1 cellular context compared by ENCODE assay signal in the genomic region with DNA sequence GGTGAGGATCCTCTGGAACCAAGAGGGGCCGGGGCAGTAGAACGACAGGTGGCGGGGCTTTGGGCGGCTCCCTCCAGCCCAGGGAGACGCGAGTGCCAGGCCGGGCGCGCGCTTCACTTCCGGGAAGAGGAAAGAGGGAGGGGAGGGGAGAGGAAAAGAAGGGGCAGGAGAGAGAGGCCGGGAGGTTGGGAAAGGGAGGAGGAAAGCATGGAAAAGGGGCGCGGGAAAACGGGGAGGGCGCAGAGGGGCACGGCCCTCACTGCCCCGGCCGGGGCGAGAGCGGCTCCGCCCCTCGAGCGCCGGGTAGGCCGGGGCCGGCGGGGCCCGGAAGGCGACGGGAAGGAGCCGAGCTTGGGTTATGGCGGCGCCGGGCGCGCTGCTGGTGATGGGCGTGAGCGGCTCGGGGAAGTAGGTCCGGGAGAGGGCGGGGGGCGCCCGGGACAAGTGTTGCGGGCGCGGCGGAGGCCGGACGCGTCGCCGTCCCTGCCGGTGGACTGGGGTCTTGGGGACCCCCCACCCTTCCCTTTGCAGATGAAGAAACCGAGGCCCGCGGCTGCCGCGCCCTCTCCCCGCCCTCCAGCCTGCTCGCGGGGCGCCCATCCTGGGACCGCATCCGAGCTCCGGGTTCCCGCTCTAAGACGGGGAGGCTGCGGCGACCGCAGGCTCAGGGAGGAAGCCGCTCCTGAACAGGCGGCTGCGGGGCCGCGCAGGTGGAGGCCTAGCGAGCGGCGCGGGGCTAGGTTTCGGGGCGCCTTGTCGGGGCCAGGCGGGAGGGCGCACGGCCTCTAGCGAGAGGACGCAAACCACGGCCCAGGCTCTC.
A peak's percentile ranks its signal among the peaks of the same experiment; 100 is the strongest.
TF ChIP-seq lines count a peak whose summit lies in the region.

TSS of gene IDNK (plus strand) at position 330 of the 820 bp plus-strand sequence. CDS start at position 359, 29 bp downstream.

TF ChIP-seq in K562, 482 proteins besides CTCF, POLR2A, EP300 and RAD21 (continued from another document and continues in another):
- TF ChIP-seq, protein P1, sequence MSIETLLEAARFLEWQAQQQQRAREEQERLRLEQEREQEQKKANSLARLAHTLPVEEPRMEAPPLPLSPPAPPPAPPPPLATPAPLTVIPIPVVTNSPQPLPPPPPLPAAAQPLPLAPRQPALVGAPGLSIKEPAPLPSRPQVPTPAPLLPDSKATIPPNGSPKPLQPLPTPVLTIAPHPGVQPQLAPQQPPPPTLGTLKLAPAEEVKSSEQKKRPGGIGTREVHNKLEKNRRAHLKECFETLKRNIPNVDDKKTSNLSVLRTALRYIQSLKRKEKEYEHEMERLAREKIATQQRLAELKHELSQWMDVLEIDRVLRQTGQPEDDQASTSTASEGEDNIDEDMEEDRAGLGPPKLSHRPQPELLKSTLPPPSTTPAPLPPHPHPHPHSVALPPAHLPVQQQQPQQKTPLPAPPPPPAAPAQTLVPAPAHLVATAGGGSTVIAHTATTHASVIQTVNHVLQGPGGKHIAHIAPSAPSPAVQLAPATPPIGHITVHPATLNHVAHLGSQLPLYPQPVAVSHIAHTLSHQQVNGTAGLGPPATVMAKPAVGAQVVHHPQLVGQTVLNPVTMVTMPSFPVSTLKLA (conservative IDR thresholded peaks at IDR 0.05) = no peak
- no peak for TF ChIP-seq NR2C2 (CRISPR knock-in tag; IDR thresholded peaks at IDR 0.05)
- TF ChIP-seq NR2C2 (tag; IDR thresholded peaks at IDR 0.05) = no peak; the same call in 1 of the 2 replicates
- TF ChIP-seq CC2D1A (IDR thresholded peaks at IDR 0.05) = no peak
- TF ChIP-seq BRF2 (IDR thresholded peaks at IDR 0.05; ENCODE audit: borderline replicate concordance, insufficient read depth, insufficient read length) = no peak
- TF ChIP-seq NEUROD1 (IDR thresholded peaks at IDR 0.05; ENCODE audit: borderline replicate concordance, low read depth, low read length, partially characterized antibody) = no peak
- TF ChIP-seq ZNF77 (CRISPR knock-in tag; IDR thresholded peaks at IDR 0.05) = no peak
- no peak for TF ChIP-seq ADNP (tag; IDR thresholded peaks at IDR 0.05)
- TF ChIP-seq ZNF507 (tag; conservative IDR thresholded peaks at IDR 0.05) = no peak
- TF ChIP-seq SMARCC2 (IDR thresholded peaks at IDR 0.05; ENCODE audit: low read depth) = no peak
- no peak for TF ChIP-seq HEY1 (CRISPR knock-in tag; IDR thresholded peaks at IDR 0.05; ENCODE audit: borderline replicate concordance)
- TF ChIP-seq, protein P2, sequence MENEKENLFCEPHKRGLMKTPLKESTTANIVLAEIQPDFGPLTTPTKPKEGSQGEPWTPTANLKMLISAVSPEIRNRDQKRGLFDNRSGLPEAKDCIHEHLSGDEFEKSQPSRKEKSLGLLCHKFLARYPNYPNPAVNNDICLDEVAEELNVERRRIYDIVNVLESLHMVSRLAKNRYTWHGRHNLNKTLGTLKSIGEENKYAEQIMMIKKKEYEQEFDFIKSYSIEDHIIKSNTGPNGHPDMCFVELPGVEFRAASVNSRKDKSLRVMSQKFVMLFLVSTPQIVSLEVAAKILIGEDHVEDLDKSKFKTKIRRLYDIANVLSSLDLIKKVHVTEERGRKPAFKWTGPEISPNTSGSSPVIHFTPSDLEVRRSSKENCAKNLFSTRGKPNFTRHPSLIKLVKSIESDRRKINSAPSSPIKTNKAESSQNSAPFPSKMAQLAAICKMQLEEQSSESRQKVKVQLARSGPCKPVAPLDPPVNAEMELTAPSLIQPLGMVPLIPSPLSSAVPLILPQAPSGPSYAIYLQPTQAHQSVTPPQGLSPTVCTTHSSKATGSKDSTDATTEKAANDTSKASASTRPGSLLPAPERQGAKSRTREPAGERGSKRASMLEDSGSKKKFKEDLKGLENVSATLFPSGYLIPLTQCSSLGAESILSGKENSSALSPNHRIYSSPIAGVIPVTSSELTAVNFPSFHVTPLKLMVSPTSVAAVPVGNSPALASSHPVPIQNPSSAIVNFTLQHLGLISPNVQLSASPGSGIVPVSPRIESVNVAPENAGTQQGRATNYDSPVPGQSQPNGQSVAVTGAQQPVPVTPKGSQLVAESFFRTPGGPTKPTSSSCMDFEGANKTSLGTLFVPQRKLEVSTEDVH (IDR thresholded peaks at IDR 0.05; ENCODE audit: low read depth, partially characterized antibody) = peak; percentile 39
- no peak for TF ChIP-seq HSF4 (CRISPR knock-in tag; IDR thresholded peaks at IDR 0.05; ENCODE audit: borderline replicate concordance)
- no peak for TF ChIP-seq EZH2 (IDR thresholded peaks at IDR 0.05; ENCODE audit: borderline replicate concordance, low read depth, low read length)
- peak; percentile 79 for TF ChIP-seq PHF20 (IDR thresholded peaks at IDR 0.05; ENCODE audit: partially characterized antibody)
- no peak for TF ChIP-seq ZNF778 (CRISPR knock-in tag; IDR thresholded peaks at IDR 0.05)
- no peak for TF ChIP-seq PHB (CRISPR knock-in tag; IDR thresholded peaks at IDR 0.05)
- TF ChIP-seq, protein P3, sequence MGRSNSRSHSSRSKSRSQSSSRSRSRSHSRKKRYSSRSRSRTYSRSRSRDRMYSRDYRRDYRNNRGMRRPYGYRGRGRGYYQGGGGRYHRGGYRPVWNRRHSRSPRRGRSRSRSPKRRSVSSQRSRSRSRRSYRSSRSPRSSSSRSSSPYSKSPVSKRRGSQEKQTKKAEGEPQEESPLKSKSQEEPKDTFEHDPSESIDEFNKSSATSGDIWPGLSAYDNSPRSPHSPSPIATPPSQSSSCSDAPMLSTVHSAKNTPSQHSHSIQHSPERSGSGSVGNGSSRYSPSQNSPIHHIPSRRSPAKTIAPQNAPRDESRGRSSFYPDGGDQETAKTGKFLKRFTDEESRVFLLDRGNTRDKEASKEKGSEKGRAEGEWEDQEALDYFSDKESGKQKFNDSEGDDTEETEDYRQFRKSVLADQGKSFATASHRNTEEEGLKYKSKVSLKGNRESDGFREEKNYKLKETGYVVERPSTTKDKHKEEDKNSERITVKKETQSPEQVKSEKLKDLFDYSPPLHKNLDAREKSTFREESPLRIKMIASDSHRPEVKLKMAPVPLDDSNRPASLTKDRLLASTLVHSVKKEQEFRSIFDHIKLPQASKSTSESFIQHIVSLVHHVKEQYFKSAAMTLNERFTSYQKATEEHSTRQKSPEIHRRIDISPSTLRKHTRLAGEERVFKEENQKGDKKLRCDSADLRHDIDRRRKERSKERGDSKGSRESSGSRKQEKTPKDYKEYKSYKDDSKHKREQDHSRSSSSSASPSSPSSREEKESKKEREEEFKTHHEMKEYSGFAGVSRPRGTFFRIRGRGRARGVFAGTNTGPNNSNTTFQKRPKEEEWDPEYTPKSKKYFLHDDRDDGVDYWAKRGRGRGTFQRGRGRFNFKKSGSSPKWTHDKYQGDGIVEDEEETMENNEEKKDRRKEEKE (IDR thresholded peaks at IDR 0.05; ENCODE audit: borderline replicate concordance in 1 of 2, control insufficient read depth in 1 of 2, low read depth in 2 of 2, low read length in 1 of 2) = no peak
- no peak for TF ChIP-seq ZNF184 (CRISPR knock-in tag; IDR thresholded peaks at IDR 0.05)
- no peak for TF ChIP-seq CBFB (CRISPR knock-in tag; IDR thresholded peaks at IDR 0.05)
- no peak for TF ChIP-seq ZNF384 (IDR thresholded peaks at IDR 0.05; ENCODE audit: low read depth, low read length)
- peak; percentile 34 for TF ChIP-seq FIP1L1 (IDR thresholded peaks at IDR 0.05; ENCODE audit: low read depth, low read length, poor library complexity, severe bottlenecking)
- TF ChIP-seq, protein P4, sequence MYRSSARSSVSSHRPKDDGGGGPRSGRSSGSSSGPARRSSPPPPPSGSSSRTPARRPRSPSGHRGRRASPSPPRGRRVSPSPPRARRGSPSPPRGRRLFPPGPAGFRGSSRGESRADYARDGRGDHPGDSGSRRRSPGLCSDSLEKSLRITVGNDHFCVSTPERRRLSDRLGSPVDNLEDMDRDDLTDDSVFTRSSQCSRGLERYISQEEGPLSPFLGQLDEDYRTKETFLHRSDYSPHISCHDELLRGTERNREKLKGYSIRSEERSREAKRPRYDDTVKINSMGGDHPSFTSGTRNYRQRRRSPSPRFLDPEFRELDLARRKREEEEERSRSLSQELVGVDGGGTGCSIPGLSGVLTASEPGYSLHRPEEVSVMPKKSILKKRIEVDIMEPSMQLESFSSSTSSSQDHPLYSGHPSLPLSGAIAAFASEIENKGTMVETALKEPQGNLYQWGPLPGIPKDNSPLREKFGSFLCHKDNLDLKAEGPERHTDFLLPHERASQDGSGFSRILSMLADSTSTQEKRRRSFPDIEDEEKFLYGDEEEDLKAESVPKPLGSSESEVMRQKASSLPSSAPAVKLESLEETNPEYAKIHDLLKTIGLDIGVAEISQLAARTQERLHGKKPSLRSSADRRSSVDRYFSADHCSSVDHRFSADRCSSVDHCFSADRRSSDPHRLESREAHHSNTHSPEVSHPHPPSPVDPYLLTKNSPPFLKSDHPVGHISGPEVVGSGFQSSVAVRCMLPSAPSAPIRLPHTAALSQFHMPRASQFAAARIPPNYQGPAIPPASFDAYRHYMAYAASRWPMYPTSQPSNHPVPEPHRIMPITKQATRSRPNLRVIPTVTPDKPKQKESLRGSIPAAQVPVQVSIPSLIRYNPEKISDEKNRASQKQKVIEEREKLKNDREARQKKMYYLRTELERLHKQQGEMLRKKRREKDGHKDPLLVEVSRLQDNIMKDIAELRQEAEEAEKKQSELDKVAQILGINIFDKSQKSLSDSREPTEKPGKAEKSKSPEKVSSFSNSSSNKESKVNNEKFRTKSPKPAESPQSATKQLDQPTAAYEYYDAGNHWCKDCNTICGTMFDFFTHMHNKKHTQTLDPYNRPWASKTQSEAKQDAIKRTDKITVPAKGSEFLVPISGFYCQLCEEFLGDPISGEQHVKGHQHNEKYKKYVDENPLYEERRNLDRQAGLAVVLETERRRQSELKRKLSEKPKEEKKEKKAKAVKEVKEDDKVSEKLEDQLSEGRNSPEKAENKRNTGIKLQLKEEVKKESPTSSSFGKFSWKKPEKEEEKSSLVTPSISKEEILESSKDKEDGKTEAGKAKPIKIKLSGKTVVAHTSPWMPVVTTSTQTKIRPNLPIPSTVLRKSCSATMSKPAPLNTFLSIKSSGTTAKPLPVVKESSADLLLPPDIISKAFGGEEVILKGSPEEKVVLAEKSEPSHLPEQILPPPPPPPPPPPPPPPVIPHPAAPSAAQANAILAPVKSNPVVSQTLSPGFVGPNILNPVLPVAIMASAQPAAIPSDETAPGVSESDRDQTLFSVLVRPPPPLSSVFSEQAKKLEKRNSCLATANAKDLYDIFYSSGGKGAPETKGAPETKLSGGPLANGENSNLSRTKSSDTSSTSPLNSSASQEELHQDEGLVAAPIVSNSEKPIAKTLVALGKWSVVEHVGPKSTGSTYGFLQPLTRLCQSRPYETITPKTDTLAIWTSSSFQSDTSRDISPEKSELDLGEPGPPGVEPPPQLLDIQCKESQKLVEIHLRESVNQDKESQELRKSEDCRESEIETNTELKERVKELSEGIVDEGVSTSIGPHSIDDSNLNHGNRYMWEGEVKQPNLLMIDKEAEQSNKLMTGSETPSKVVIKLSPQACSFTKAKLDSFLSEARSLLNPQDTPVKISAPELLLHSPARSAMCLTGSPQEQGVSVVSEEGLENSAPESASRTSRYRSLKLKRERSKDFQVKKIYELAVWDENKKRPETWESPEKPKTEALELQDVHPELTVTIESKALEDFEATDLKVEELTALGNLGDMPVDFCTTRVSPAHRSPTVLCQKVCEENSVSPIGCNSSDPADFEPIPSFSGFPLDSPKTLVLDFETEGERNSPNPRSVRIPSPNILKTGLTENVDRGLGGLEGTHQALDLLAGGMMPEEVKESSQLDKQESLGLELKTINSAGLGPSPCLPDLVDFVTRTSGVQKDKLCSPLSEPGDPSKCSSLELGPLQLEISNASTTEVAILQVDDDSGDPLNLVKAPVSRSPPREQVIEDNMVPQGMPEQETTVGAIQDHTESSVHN (IDR thresholded peaks at IDR 0.05; ENCODE audit: borderline replicate concordance in 1 of 2, low read depth in 1 of 2) = no peak
- no peak for TF ChIP-seq GTF2F1 (IDR thresholded peaks at IDR 0.05; ENCODE audit: low read depth, low read length)
- TF ChIP-seq POLR3A (IDR thresholded peaks at IDR 0.05; ENCODE audit: borderline replicate concordance, extremely low read depth, insufficient read depth, insufficient read length) = no peak
- no peak for TF ChIP-seq GATA2 (CRISPR knock-in tag; IDR thresholded peaks at IDR 0.05)
- no peak for TF ChIP-seq MYC (IDR thresholded peaks at IDR 0.05; ENCODE audit: low read depth, low read length)
- no peak for TF ChIP-seq MYC (CRISPR knock-in tag; IDR thresholded peaks at IDR 0.05; ENCODE audit: borderline replicate concordance, low read depth)
- no peak for TF ChIP-seq MXI1 (IDR thresholded peaks at IDR 0.05; ENCODE audit: low read depth, low read length)
- no peak for TF ChIP-seq MTA1 (IDR thresholded peaks at IDR 0.05; ENCODE audit: borderline replicate concordance)
- TF ChIP-seq ZNF408 (CRISPR knock-in tag; IDR thresholded peaks at IDR 0.05; ENCODE audit: low read depth) = no peak
- no peak for TF ChIP-seq RBM39 (optimal IDR thresholded peaks at IDR 0.05; ENCODE audit: low read depth, low read length)
- TF ChIP-seq TBP (optimal IDR thresholded peaks at IDR 0.05; ENCODE audit: low read depth, low read length) = no peak
- peak; percentile 50; the same call in 1 of the 2 replicates for TF ChIP-seq CREB1 (IDR thresholded peaks at IDR 0.05)
- peak; percentile 13; the same call in 1 of the 2 replicates for TF ChIP-seq CREB1 (CRISPR knock-in tag; IDR thresholded peaks at IDR 0.05)
- TF ChIP-seq ETS2 (tag; IDR thresholded peaks at IDR 0.05; ENCODE audit: borderline replicate concordance, poor library complexity, severe bottlenecking) = no peak
- TF ChIP-seq CBX3 (IDR thresholded peaks at IDR 0.05; ENCODE audit: borderline replicate concordance in 1 of 2, low read length in 2 of 2) = no peak
- TF ChIP-seq SMARCA5 (IDR thresholded peaks at IDR 0.05) = no peak
- no peak for TF ChIP-seq CBX8 (IDR thresholded peaks at IDR 0.05; ENCODE audit: borderline replicate concordance, extremely low read depth, low read depth, low read length, poor library complexity, severe bottlenecking)
- TF ChIP-seq BMI1 (IDR thresholded peaks at IDR 0.05; ENCODE audit: low read length) = no peak
- no peak for TF ChIP-seq KDM4B (IDR thresholded peaks at IDR 0.05; ENCODE audit: borderline replicate concordance in 2 of 2, low read depth in 1 of 2)
- no peak for TF ChIP-seq NFYB (IDR thresholded peaks at IDR 0.05; ENCODE audit: extremely low read depth, insufficient read length)
- no peak for TF ChIP-seq MED1 (CRISPR knock-in tag; IDR thresholded peaks at IDR 0.05; ENCODE audit: borderline replicate concordance)
- TF ChIP-seq HMGN3 (IDR thresholded peaks at IDR 0.05; ENCODE audit: borderline replicate concordance, extremely low read depth, insufficient read length, low read depth, low read length) = no peak
- TF ChIP-seq ZNF431 (CRISPR knock-in tag; IDR thresholded peaks at IDR 0.05) = no peak
- TF ChIP-seq, protein P5, sequence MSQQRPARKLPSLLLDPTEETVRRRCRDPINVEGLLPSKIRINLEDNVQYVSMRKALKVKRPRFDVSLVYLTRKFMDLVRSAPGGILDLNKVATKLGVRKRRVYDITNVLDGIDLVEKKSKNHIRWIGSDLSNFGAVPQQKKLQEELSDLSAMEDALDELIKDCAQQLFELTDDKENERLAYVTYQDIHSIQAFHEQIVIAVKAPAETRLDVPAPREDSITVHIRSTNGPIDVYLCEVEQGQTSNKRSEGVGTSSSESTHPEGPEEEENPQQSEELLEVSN (IDR thresholded peaks at IDR 0.05; ENCODE audit: borderline replicate concordance in 1 of 2, extremely low read depth in 1 of 2, insufficient read depth in 1 of 2, insufficient read length in 1 of 2, low read depth in 1 of 2, low read length in 1 of 2, poor library complexity in 1 of 2, severe bottlenecking in 1 of 2) = peak in 1 of 2 experiments; percentile 50
